ENCODE assay signal across 7 cellular contexts in genomic region chr7:120857558-120858298, GRCh38. TPM values are rescaled to one million over a fixed set of nuclear protein-coding genes. Genes with fewer than 3 reads are reported as not detected.
A peak's percentile ranks its signal among the peaks of the same experiment; 100 is the strongest.
DNase-seq lines count a peak whose midpoint lies in the region; ATAC-seq, FAIRE-seq and TF ChIP-seq lines count a peak whose summit lies in the region.

TSPAN12 (minus strand) TSS chr7:120858144; CDS start chr7:120856763, 1,381 bp downstream.

- H3K9me3 Mint-ChIP-seq in T-cell, result no peaks in the 10 kb centered on the region

- POLR2A ChIA-PET in T-cell (lab: Charles Lee), result interaction anchor here in 1 of 2 donors (0.6 kb wide), 1 partner anchor 128 kb away, joined by 6 read pairs; no protein-coding TSS in a partner anchor
- POLR2A ChIA-PET in GM12878 (lab: Charles Lee), result interaction anchor here (0.6 to 4.1 kb wide), 17 partner anchors 9 to 205 kb away, joined by 3 to 39 read pairs (median 4); no protein-coding TSS in a partner anchor

- TSS peak; percentile 76 for BruUV-seq in GM12878 (replicated peaks; lab: Mats Ljungman, UMichigan)

- 1% methylated on average over 50 of the region's 70 CpGs for WGBS in GM12878 (ENCODE audit: insufficient coverage, insufficient replicate concordance, low lambda C conversion rate, missing lambda C conversion rate)
- WGBS in hepatocyte (ENCODE audit: low lambda C conversion rate, missing lambda C conversion rate), result under 1% methylated on average over 28 of the region's 70 CpGs

- H3K4me1 ChIP-seq in GM12878 (ENCODE audit: control insufficient read depth, insufficient read depth, low read length) (no peaks in the 10 kb centered on the region), hepatocyte (ENCODE audit: insufficient read depth) (no peaks in the 10 kb centered on the region)

- H3K36me3 Mint-ChIP-seq in T-cell, result no peaks in the 10 kb centered on the region

- peak within 1 kb of the TSS; percentile 78 to 85 (median 82) for H3K4me3 Mint-ChIP-seq in T-cell

- peak; percentile 66 for TF ChIP-seq POLR2A in GM12878 (IDR thresholded peaks at IDR 0.05; ENCODE audit: low read depth, low read length)

- TF ChIP-seq CTCF in GM12878 (IDR thresholded peaks at IDR 0.05 in 2 of 3, conservative IDR thresholded peaks at IDR 0.05 in 1 of 3; ENCODE audit: control insufficient read depth in 2 of 3, extremely low read depth in 1 of 3, insufficient read depth in 1 of 3, low read depth in 3 of 3, low read length in 3 of 3) (peak; percentile 67 to 79 (median 75); a peak in 5 of 6 replicates), hepatocyte (IDR thresholded peaks at IDR 0.05; ENCODE audit: poor library complexity) (peak; percentile 54)

- H3K27ac ChIP-seq in GM12878 (ENCODE audit: control insufficient read depth, insufficient read depth), result 0 out of 2 replicates have a peak within 1 kb of the TSS, but pooled peaks have one; percentile 46
- H3K27ac ChIP-seq in hepatocyte, result peak within 1 kb of the TSS; percentile 92

- H3K4me1 Mint-ChIP-seq in T-cell, result peaks cover 13 to 15% (median 15%) of the 10 kb centered on the region in 3 donors

- H3K9ac ChIP-seq in GM12878 (ENCODE audit: control insufficient read depth, insufficient read depth, low read length), result peak within 1 kb of the TSS; percentile 69

- peaks cover 0 to 4% of the 10 kb centered on the region in 2 experiments; a peak in 1 of 4 replicates for H3K27me3 ChIP-seq in GM12878 (replicated peaks in 1 of 2; ENCODE audit: control insufficient read depth in 2 of 2, insufficient read depth in 2 of 2, low read length in 1 of 2)
- no peaks in the 10 kb centered on the region for H3K27me3 ChIP-seq in hepatocyte

- no peaks in the 10 kb centered on the region; the same call in 1 of the 2 replicates for H3K79me2 ChIP-seq in GM12878 (ENCODE audit: control insufficient read depth, insufficient read depth, low read length)
- peaks cover 3% of the 10 kb centered on the region for H3K79me2 ChIP-seq in hepatocyte

- no peaks in the 10 kb centered on the region for H3K9me2 ChIP-seq in hepatocyte (replicated peaks; ENCODE audit: insufficient read depth)

- H4K20me1 ChIP-seq in GM12878 (ENCODE audit: control insufficient read depth, insufficient read depth) (no peaks in the 10 kb centered on the region), hepatocyte (ENCODE audit: insufficient read depth, poor library complexity, severe bottlenecking) (no peaks in the 10 kb centered on the region)

- H3K27ac Mint-ChIP-seq in T-cell, result peak within 1 kb of the TSS in 1 of 2 donors; percentile 67

- H3K9me3 ChIP-seq in GM12878 (replicated peaks; ENCODE audit: control insufficient read depth, insufficient read depth, low read length) (no peaks in the 10 kb centered on the region), hepatocyte (ENCODE audit: low read depth) (no peaks in the 10 kb centered on the region)

- SMC1A ChIA-PET in GM12878 (lab: Charles Lee; ENCODE audit: uncharacterized antibody, unreplicated experiment), result interaction anchor here (0.7 to 7.5 kb wide), 18 partner anchors 9 to 75 kb away, joined by 3 to 122 read pairs (median 6); no protein-coding TSS in a partner anchor

- in situ Hi-C loops in GM12878 (cut with MboI), result no loop called here

- intact Hi-C loops in GM12878 (cut with micrococcal nuclease; ENCODE audit: unreplicated experiment), result loop anchor here (1.0 to 10.0 kb wide), 8 partner anchors 35 to 677 kb away; partner anchors contain the start of gene ING3

- peaks cover 56 to 59% of the 10 kb centered on the region in 2 donors for H3K27me3 Mint-ChIP-seq in T-cell

- H3K36me3 ChIP-seq in GM12878 (ENCODE audit: control insufficient read depth in 2 of 2, insufficient read depth in 2 of 2, low read length in 1 of 2), result no peaks in the 10 kb centered on the region
- no peaks in the 10 kb centered on the region for H3K36me3 ChIP-seq in hepatocyte (replicated peaks; ENCODE audit: insufficient read depth, low read depth)

- CTCF ChIA-PET in T-cell (lab: Charles Lee), result interaction anchor here in 1 of 2 donors (0.6 kb wide), 1 partner anchor 67 kb away, joined by 4 read pairs; no protein-coding TSS in a partner anchor
- CTCF ChIA-PET in GM12878 (lab: Yijun Ruan, JAX), result interaction anchor here (0.6 to 5.1 kb wide), 12 partner anchors 8 to 275 kb away, joined by 3 to 59 read pairs (median 4); no protein-coding TSS in a partner anchor

- H3K4me3 ChIP-seq in GM12878, result peak within 1 kb of the TSS; percentile 70
- H3K4me3 ChIP-seq in hepatocyte, result peak within 1 kb of the TSS; percentile 81

- peak; percentile 61 for TF ChIP-seq RAD21 in GM12878 (IDR thresholded peaks at IDR 0.05; ENCODE audit: insufficient read depth, low read depth, low read length)

- RAD21 ChIA-PET in GM12878 (lab: Charles Lee; ENCODE audit: unreplicated experiment), result interaction anchor here (0.7 to 5.9 kb wide), 13 partner anchors 10 to 93 kb away, joined by 3 to 57 read pairs (median 6); partner anchors contain the start of gene ING3

- H2AFZ ChIP-seq in GM12878 (ENCODE audit: control insufficient read depth, low read depth, low read length), result peak within 1 kb of the TSS; percentile 65
- peak within 1 kb of the TSS; percentile 70 for H2AFZ ChIP-seq in hepatocyte

- TF ChIP-seq EP300 in GM12878 (IDR thresholded peaks at IDR 0.05; ENCODE audit: borderline replicate concordance in 1 of 2, control insufficient read depth in 1 of 2, low read depth in 2 of 2, low read length in 2 of 2), result no peak

- DNase-seq in NAMALWA (ENCODE audit: low spot score) (peak; percentile 81), T-cell (peak in 26 of 34 experiments; percentile 6 to 44 (median 24)), GM12878 (ENCODE audit: low read depth, low spot score) (no peak), hepatocyte (ENCODE audit: low spot score) (peak; percentile 91), pulmonary artery endothelial cell (ENCODE audit: low read depth, low spot score) (peak; percentile 53)

- peak; percentile 39 for ATAC-seq in GM18499 (IDR thresholded peaks at IDR 0.05; ENCODE audit: insufficient read depth, unreplicated experiment)
- ATAC-seq in HG02642 (IDR thresholded peaks at IDR 0.05; ENCODE audit: poor library complexity, unreplicated experiment), result peak; percentile 89
- ATAC-seq in T-cell (replicated peaks in 1 of 4), result peak; percentile 81 to 94 (median 87)
- ATAC-seq in GM12878, result peak; percentile 81

- FAIRE-seq in GM12878 (lab: Jason Lieb, UNC), result no peak

- peak within 1 kb of the TSS; percentile 85 for H3K4me2 ChIP-seq in GM12878 (ENCODE audit: control insufficient read depth, insufficient read depth)
- peak within 1 kb of the TSS; percentile 92 for H3K4me2 ChIP-seq in hepatocyte

TF ChIP-seq in GM12878, 131 proteins besides CTCF, POLR2A, EP300 and RAD21 (continues in another document):
- TF ChIP-seq YY1 (IDR thresholded peaks at IDR 0.05; ENCODE audit: low read depth, low read length) (peak; percentile 75; the same call in 1 of the 2 replicates), HSF1 (IDR thresholded peaks at IDR 0.05; ENCODE audit: low read depth, low read length) (no peak), ZNF24 (IDR thresholded peaks at IDR 0.05) (0 out of 2 replicates have a peak, but pooled peaks have one; percentile 24), SKIL (IDR thresholded peaks at IDR 0.05; ENCODE audit: low read depth, poor library complexity, severe bottlenecking) (no peak), MYB (IDR thresholded peaks at IDR 0.05; ENCODE audit: borderline replicate concordance, low read depth, low read length) (no peak)

RNA-seq across cellular contexts. Expression of gene TSPAN12, which starts in this region (rescaled TPM):
- total RNA-seq in T-cell (under 1 TPM in 3 of 5 donors, not detected in 2; 0.33 to 0.44 (median 0.41) TPM), GM12878 (2014; rRNA removed) (1.5 and 1.6 TPM in 2 replicates), GM12878 (2014; rRNA removed; fragmentation: Illumina TruSeq; extraction: Trizol) (0.67 and 0.78 TPM in 2 replicates), GM12878 (2021) (1.3 and 1.9 TPM in 2 replicates), hepatocyte (26.0 and 33.8 TPM in 2 replicates), pulmonary artery endothelial cell (33.3 and 34.0 TPM in 2 replicates)
- 51.8 and 55.1 TPM in 2 replicates for total RNA-seq in GM12878 (2013; cell fraction: nucleolus; rRNA removed)
- 2.2 TPM for polyA plus RNA-seq in GM12878 (2011; ENCODE audit: low read depth)
- polyA plus RNA-seq in GM12878 (2011; rRNA removed) (110 and 170 TPM in 2 replicates), GM12878 (2014; fragmentation: Illumina TruSeq; extraction: Trizol) (1.2 and 2.1 TPM in 2 replicates), GM12878 (2014; fragmentation: Nextera tagmentation; extraction: Ambion mirVana) (1 to 10 TPM in 1 of 2 experiments, under 1 TPM in 1; 0.75 to 1.3 TPM), GM12878 (2014; rRNA removed) (0.74 and 1.3 TPM in 2 replicates), GM12878 (2016; fragmentation: Nextera tagmentation; extraction: Ambion mirVana) (1 to 10 TPM; 2.0 to 2.2 TPM), hepatocyte (16.8 and 20.8 TPM in 2 replicates)
- polyA plus RNA-seq in GM12878 (2011; cell fraction: cytosol; rRNA removed), result 42.5 and 49.2 TPM in 2 replicates
- polyA plus RNA-seq in GM12878 (2011; cell fraction: nucleus; rRNA removed), result 58.2 and 70.6 TPM in 2 replicates
- 2.7 and 5.7 TPM in 2 replicates for polyA plus RNA-seq in GM12878 (2012)
- 260 and 359 TPM in 2 replicates for polyA minus RNA-seq in GM12878 (2011; rRNA and poly(A)+ RNA removed)
- 41.4 and 43.4 TPM in 2 replicates for polyA minus RNA-seq in GM12878 (2011; cell fraction: cytosol; rRNA and poly(A)+ RNA removed)
- polyA minus RNA-seq in GM12878 (2011; cell fraction: nucleus; rRNA and poly(A)+ RNA removed), result 56.7 and 70.8 TPM in 2 replicates

Comparison
In these comparisons a context has a peak if more than half of its experiments do, and no peak if none do; other contexts are left out.
1. Peak in DNase-seq and ATAC-seq in T-cell; RNA of the gene not detected or under 1 TPM.
2. ATAC-seq: peak in every context shown above with its lines; median percentile 89 in HG02642; 87 in T-cell; 81 in GM12878; 39 in GM18499.